In the genomic region with DNA sequence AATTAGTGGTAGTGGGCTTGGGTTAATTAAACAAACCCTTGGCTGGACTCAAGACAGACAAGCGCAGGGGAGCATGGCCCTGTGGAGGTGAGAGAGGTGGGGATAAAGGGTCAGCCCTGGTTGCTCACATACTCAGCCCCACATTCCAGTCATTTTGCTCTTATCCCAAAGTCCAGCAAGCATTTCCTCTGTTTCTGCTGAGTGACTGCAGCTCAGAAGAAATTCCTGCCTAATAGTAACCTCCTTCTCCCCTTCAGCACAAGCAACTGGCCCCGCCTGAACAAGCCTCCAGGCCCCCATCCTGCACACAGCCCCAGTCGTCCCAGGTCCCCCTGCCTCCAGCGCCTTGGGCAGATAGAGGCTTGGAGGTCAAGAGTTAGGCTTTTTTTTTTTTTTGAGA, we compare ENCODE assay signal across 27 cellular contexts. TPM values are rescaled to one million over a fixed set of nuclear protein-coding genes. Genes with fewer than 3 reads are reported as not detected.
"Had no signal": no experiment of that assay in that cellular context is flagged by ENCODE, and none has a peak within 500 bp of the region (broad histone marks: within the 10 kb centered on the region; RNA-seq: fewer than 3 reads in every experiment).

No MANE protein-coding gene starts in this region.

- H3K27me3 Mint-ChIP-seq: activated CD4-positive, alpha-beta memory T cell treated with anti-CD3 and anti-CD28 coated beads for 36 hours; activated naive CD8-positive, alpha-beta T cell treated with anti-CD3 and anti-CD28 coated beads for 36 hours; activated T-cell treated with anti-CD3 and anti-CD28 coated beads, Interleukin-2, amount 50 U/mL, for 24 hours; T-helper 17 cell had no signal

- H3K4me3 ChIP-seq: adrenal gland, body of pancreas, heart left ventricle, neural progenitor cell, spleen, tibial nerve had no signal

- H3K9ac ChIP-seq: neural progenitor cell had no signal

- H3K4me1 ChIP-seq: foreskin keratinocyte had no signal

- H3K4me3 Mint-ChIP-seq: activated CD4-positive, alpha-beta memory T cell treated with anti-CD3 and anti-CD28 coated beads for 36 hours; activated CD4-positive, alpha-beta T cell treated with anti-CD3 and anti-CD28 coated beads, Interleukin-2, amount 10 ng/mL, durations not matched to agents 24 days and 14 days; activated naive CD4-positive, alpha-beta T cell treated with anti-CD3 and anti-CD28 coated beads for 36 hours; activated naive CD8-positive, alpha-beta T cell treated with anti-CD3 and anti-CD28 coated beads for 36 hours; activated T-cell treated with anti-CD3 and anti-CD28 coated beads, Interleukin-2, amount 50 U/mL, for 24 hours; natural killer cell; neural progenitor cell; T-helper 17 cell had no signal

- H3K27ac Mint-ChIP-seq: activated CD4-positive, alpha-beta memory T cell treated with anti-CD3 and anti-CD28 coated beads for 36 hours; activated CD4-positive, alpha-beta T cell treated with anti-CD3 and anti-CD28 coated beads, Interleukin-2, amount 10 ng/mL, durations not matched to agents 24 days and 14 days; activated naive CD4-positive, alpha-beta T cell treated with anti-CD3 and anti-CD28 coated beads for 36 hours; activated naive CD8-positive, alpha-beta T cell treated with anti-CD3 and anti-CD28 coated beads for 36 hours; activated T-cell treated with anti-CD3 and anti-CD28 coated beads, Interleukin-2, amount 50 U/mL, for 24 hours; activated T-helper 2 cell treated with anti-CD3 and anti-CD28 coated beads, Interferon-gamma antibody, Interleukin-2, Interleukin-4, amounts not matched to agents 10 μg/mL and 5 μg/mL and 100 μg/mL, durations not matched to agents 14 hours and 24 hours and 36 hours; natural killer cell; neural progenitor cell; T-helper 17 cell had no signal

- DNase-seq: activated CD4-positive, alpha-beta memory T cell treated with anti-CD3 and anti-CD28 coated beads for 36 hours; activated CD4-positive, alpha-beta T cell treated with anti-CD3 and anti-CD28 coated beads, Interleukin-2, amount 10 ng/mL, durations not matched to agents 24 days and 14 days; activated CD4-positive, CD25-positive, alpha-beta regulatory T cell treated with anti-CD3 and anti-CD28 coated beads, Interleukin-2, amount 50 U/mL, for 72 hours; activated CD8-positive, alpha-beta memory T cell treated with anti-CD3 and anti-CD28 coated beads, Interleukin-2, amount 50 U/mL, for 48 hours; activated naive CD4-positive, alpha-beta T cell treated with anti-CD3 and anti-CD28 coated beads for 36 hours; activated naive CD8-positive, alpha-beta T cell treated with anti-CD3 and anti-CD28 coated beads for 36 hours; activated T-cell treated with anti-CD3 and anti-CD28 coated beads, Interleukin-2, amount 50 U/mL, for 24 hours; adrenal gland; body of pancreas; cortex of kidney; foreskin keratinocyte; left cardiac atrium; natural killer cell; right cardiac atrium; spleen; stimulated activated naive CD4-positive, alpha-beta T cell; T-helper 17 cell had no signal

- H3K9me3 Mint-ChIP-seq: activated CD4-positive, alpha-beta memory T cell treated with anti-CD3 and anti-CD28 coated beads for 36 hours; activated CD4-positive, alpha-beta T cell treated with anti-CD3 and anti-CD28 coated beads, Interleukin-2, amount 10 ng/mL, durations not matched to agents 24 days and 14 days; activated naive CD4-positive, alpha-beta T cell treated with anti-CD3 and anti-CD28 coated beads for 36 hours; activated naive CD8-positive, alpha-beta T cell treated with anti-CD3 and anti-CD28 coated beads for 36 hours; activated T-cell treated with anti-CD3 and anti-CD28 coated beads, Interleukin-2, amount 50 U/mL, for 24 hours; activated T-helper 2 cell treated with anti-CD3 and anti-CD28 coated beads, Interferon-gamma antibody, Interleukin-2, Interleukin-4, amounts not matched to agents 10 μg/mL and 5 μg/mL and 100 μg/mL, durations not matched to agents 14 hours and 24 hours and 36 hours; natural killer cell; neural progenitor cell had no signal

- H3K36me3 Mint-ChIP-seq: activated CD4-positive, alpha-beta memory T cell treated with anti-CD3 and anti-CD28 coated beads for 36 hours; activated naive CD8-positive, alpha-beta T cell treated with anti-CD3 and anti-CD28 coated beads for 36 hours; natural killer cell; neural progenitor cell had no signal

- H3K36me3 ChIP-seq: adrenal gland, heart left ventricle, neural progenitor cell, spleen, tibial nerve had no signal

- H3K4me2 ChIP-seq: neural progenitor cell had no signal

- H3K9me3 ChIP-seq: adrenal gland, body of pancreas, heart left ventricle, spleen, tibial nerve had no signal

- H3K27ac ChIP-seq: adrenal gland, body of pancreas, foreskin keratinocyte, heart left ventricle, neural progenitor cell, spleen, tibial nerve had no signal

- H3K27me3 ChIP-seq: adrenal gland, body of pancreas, foreskin keratinocyte, heart left ventricle, spleen, tibial nerve had no signal

- H2AFZ ChIP-seq: neural progenitor cell had no signal

RNA-seq across cellular contexts. Expression of a gene that starts 8.2 kb away (rescaled TPM):
- total RNA-seq: activated CD4-positive, alpha-beta memory T cell treated with anti-CD3 and anti-CD28 coated beads for 36 hours; activated CD4-positive, alpha-beta T cell treated with anti-CD3 and anti-CD28 coated beads, Interleukin-2, amount 10 ng/mL, durations not matched to agents 24 days and 14 days; activated naive CD4-positive, alpha-beta T cell treated with anti-CD3 and anti-CD28 coated beads for 36 hours; activated naive CD8-positive, alpha-beta T cell treated with anti-CD3 and anti-CD28 coated beads for 36 hours; activated T-helper 2 cell treated with anti-CD3 and anti-CD28 coated beads, Interferon-gamma antibody, Interleukin-2, Interleukin-4, amounts not matched to agents 10 μg/mL and 5 μg/mL and 100 μg/mL, durations not matched to agents 14 hours and 24 hours and 36 hours; endothelial cell of umbilical vein; fibroblast of lung; foreskin keratinocyte; heart left ventricle; left cardiac atrium; liver; natural killer cell; omental fat pad; pulmonary artery endothelial cell; spleen; T-helper 17 cell; tibial nerve; urinary bladder had no signal
- polyA plus RNA-seq: endothelial cell of umbilical vein, fibroblast of lung, foreskin keratinocyte, urinary bladder had no signal

RNA-seq across cellular contexts. Expression of a gene that starts 41.5 kb away (rescaled TPM):
- total RNA-seq: activated CD4-positive, alpha-beta T cell treated with anti-CD3 and anti-CD28 coated beads, Interleukin-2, amount 10 ng/mL, durations not matched to agents 24 days and 14 days; activated naive CD8-positive, alpha-beta T cell treated with anti-CD3 and anti-CD28 coated beads for 36 hours; activated T-helper 2 cell treated with anti-CD3 and anti-CD28 coated beads, Interferon-gamma antibody, Interleukin-2, Interleukin-4, amounts not matched to agents 10 μg/mL and 5 μg/mL and 100 μg/mL, durations not matched to agents 14 hours and 24 hours and 36 hours; fibroblast of lung; natural killer cell; T-helper 17 cell had no signal
